In genomic region chr5:176660860-176661641, GRCh38 we compare ENCODE assay signal across 8 cellular contexts. TPM values are rescaled to one million over a fixed set of nuclear protein-coding genes. Genes with fewer than 3 reads are reported as not detected.
A peak's percentile ranks its signal among the peaks of the same experiment; 100 is the strongest.
DNase-seq lines count a peak whose midpoint lies in the region; ATAC-seq and TF ChIP-seq lines count a peak whose summit lies in the region.

No MANE protein-coding gene starts in this region.

- no peaks in the 10 kb centered on the region for H3K9me3 Mint-ChIP-seq in T-helper 2 cell treated with Interferon-gamma antibody and Interleukin-4, amounts not matched to agents 5 μg/mL and 100 μg/mL, for 36 hours

- TF ChIP-seq EP300 in sigmoid colon (IDR thresholded peaks at IDR 0.05): no peak

- no peak for TF ChIP-seq POLR2A in sigmoid colon (IDR thresholded peaks at IDR 0.05)

- H3K9me3 ChIP-seq in right cardiac atrium (ENCODE audit: control insufficient read depth, low read length): no peaks in the 10 kb centered on the region
- no peaks in the 10 kb centered on the region for H3K9me3 ChIP-seq in sigmoid colon

- no peak overlapping the region for H3K27ac ChIP-seq in right cardiac atrium (ENCODE audit: low read length)
- H3K27ac ChIP-seq in sigmoid colon: no peak overlapping the region

- intact Hi-C loops in right cardiac atrium (cut with DNase I) (loop anchor here in 3 of 4 donors (5.0 to 10.0 kb wide), 3 partner anchors 151 to 296 kb away; partner anchors contain the start of gene UNC5A (in 1 of the 3)), sigmoid colon (cut with DNase I) (loop anchor here (5.0 kb wide), 1 partner anchor 451 kb away; no protein-coding TSS in a partner anchor)

- H3K4me3 ChIP-seq in right cardiac atrium (ENCODE audit: low read length): no peak overlapping the region
- H3K4me3 ChIP-seq in sigmoid colon: no peak overlapping the region

- peaks cover 23% of the 10 kb centered on the region for H3K4me1 Mint-ChIP-seq in T-helper 2 cell treated with Interferon-gamma antibody and Interleukin-4, amounts not matched to agents 5 μg/mL and 100 μg/mL, for 36 hours (ENCODE audit: low read depth)

- no peaks in the 10 kb centered on the region for H3K4me1 ChIP-seq in right cardiac atrium (ENCODE audit: control insufficient read depth, insufficient read depth, low read length)
- peaks cover 0 to 17% (median 6%) of the 10 kb centered on the region in 4 donors for H3K4me1 ChIP-seq in sigmoid colon

- no peaks in the 10 kb centered on the region for H3K27me3 ChIP-seq in right cardiac atrium (ENCODE audit: control insufficient read depth, insufficient read depth)
- peaks cover 0 to 33% (median 16%) of the 10 kb centered on the region in 3 donors for H3K27me3 ChIP-seq in sigmoid colon

- WGBS in right cardiac atrium: 52% methylated on average over 33 of the region's 33 CpGs
- WGBS in sigmoid colon, 2 donors: 49 to 57% methylated on average over 33 of the region's 33 CpGs

- ATAC-seq in right cardiac atrium: peak; percentile 76 to 78
- no peak for ATAC-seq in GM19328 (IDR thresholded peaks at IDR 0.05; ENCODE audit: unreplicated experiment)

- peak; percentile 86 for DNase-seq in Daoy (ENCODE audit: low read depth)
- DNase-seq in H4 (ENCODE audit: low spot score): peak; percentile 83
- peak; percentile 55 for DNase-seq in NCI-H1092 (lab: John Stamatoyannopoulos, UW)
- peak; percentile 74 for DNase-seq in T-helper 2 cell treated with Interferon-gamma antibody and Interleukin-4, amounts not matched to agents 5 μg/mL and 100 μg/mL, for 36 hours (ENCODE audit: low spot score)
- DNase-seq in amniotic stem cell (lab: John Stamatoyannopoulos, UW): peak; percentile 21
- DNase-seq in right cardiac atrium: peak; percentile 79 to 88 (median 86)
- peak; percentile 83 for DNase-seq in sigmoid colon

- peaks cover 5% of the 10 kb centered on the region for H3K36me3 Mint-ChIP-seq in T-helper 2 cell treated with Interferon-gamma antibody and Interleukin-4, amounts not matched to agents 5 μg/mL and 100 μg/mL, for 36 hours (ENCODE audit: low read depth)

- TF ChIP-seq CTCF in sigmoid colon (IDR thresholded peaks at IDR 0.05): peak; percentile 50 to 98 (median 80)

- no peak overlapping the region for H3K27ac Mint-ChIP-seq in T-helper 2 cell treated with Interferon-gamma antibody and Interleukin-4, amounts not matched to agents 5 μg/mL and 100 μg/mL, for 36 hours

- peaks cover 2% of the 10 kb centered on the region for H3K27me3 Mint-ChIP-seq in T-helper 2 cell treated with Interferon-gamma antibody and Interleukin-4, amounts not matched to agents 5 μg/mL and 100 μg/mL, for 36 hours (ENCODE audit: low read depth)

- H3K36me3 ChIP-seq in sigmoid colon: peaks cover 0 to 17% (median 0%) of the 10 kb centered on the region in 4 donors

- H3K4me3 Mint-ChIP-seq in T-helper 2 cell treated with Interferon-gamma antibody and Interleukin-4, amounts not matched to agents 5 μg/mL and 100 μg/mL, for 36 hours: no peak overlapping the region

RNA-seq across cellular contexts. Expression of gene TSPAN17, which starts 13.8 kb away (rescaled TPM):
- total RNA-seq in Daoy (2014; rRNA removed; shearing (Covaris generic)): 17.0 and 20.2 TPM in 2 replicates
- 48.0 and 49.6 TPM in 2 replicates for total RNA-seq in H4 (2014; rRNA removed; shearing (Covaris generic))
- 10 to 100 TPM; 16.1 to 23.7 (median 18.8) TPM for total RNA-seq in right cardiac atrium
- 15.8 TPM for polyA plus RNA-seq in right cardiac atrium
- 10 to 100 TPM in 2 of 4 donors, 1 to 10 TPM in 2; 7.4 to 22.4 (median 9.7) TPM for total RNA-seq in sigmoid colon
- polyA plus RNA-seq in sigmoid colon: 10 to 100 TPM; 21.7 to 37.7 (median 25.2) TPM

RNA-seq across cellular contexts. Expression of gene EIF4E1B, which starts 30.6 kb away (rescaled TPM):
- not detected in 2 replicates for total RNA-seq in Daoy (2014; rRNA removed; shearing (Covaris generic))
- total RNA-seq in H4 (2014; rRNA removed; shearing (Covaris generic)): not detected in 2 replicates
- total RNA-seq in right cardiac atrium (not detected), sigmoid colon (under 1 TPM in 1 of 4 donors, not detected in 3; 0.36 TPM)
- polyA plus RNA-seq in right cardiac atrium (not detected), sigmoid colon (not detected)

RNA-seq across cellular contexts. Expression of gene SNCB, which starts 30.7 kb away (rescaled TPM):
- total RNA-seq in Daoy (2014; rRNA removed; shearing (Covaris generic)): 0.11 TPM in 1 of 2 replicates, not detected in the other
- 0.48 TPM in 1 of 2 replicates, not detected in the other for total RNA-seq in H4 (2014; rRNA removed; shearing (Covaris generic))
- total RNA-seq in right cardiac atrium (1 to 10 TPM in 1 of 4 donors, under 1 TPM in 2, not detected in 1; 0.74 to 3.2 (median 0.88) TPM), sigmoid colon (1 to 10 TPM in 1 of 4 donors, not detected in 3; 2.2 TPM)
- polyA plus RNA-seq in right cardiac atrium (2.3 TPM), sigmoid colon (under 1 TPM in 1 of 3 donors, not detected in 2; 0.23 TPM)

RNA-seq across cellular contexts. Expression of gene GPRIN1, which starts 51.1 kb away (rescaled TPM):
- total RNA-seq in Daoy (2014; rRNA removed; shearing (Covaris generic)): 12.3 and 13.6 TPM in 2 replicates
- total RNA-seq in H4 (2014; rRNA removed; shearing (Covaris generic)): 11.7 and 14.0 TPM in 2 replicates
- total RNA-seq in right cardiac atrium (under 1 TPM; 0.34 to 0.62 (median 0.46) TPM), sigmoid colon (1 to 10 TPM in 2 of 4 donors, under 1 TPM in 2; 0.33 to 1.6 (median 0.81) TPM)
- polyA plus RNA-seq in right cardiac atrium (0.23 TPM), sigmoid colon (1 to 10 TPM in 1 of 3 donors, under 1 TPM in 2; 0.60 to 1.4 (median 0.69) TPM)

Comparison
In these comparisons a context has a peak if more than half of its experiments do, and no peak if none do; other contexts are left out.
1. DNase-seq: peak in every context shown above with its lines; median percentile 86 in Daoy; 86 in right cardiac atrium; 83 in H4; 83 in sigmoid colon; 74 in T-helper 2 cell treated with Interferon-gamma antibody and Interleukin-4, amounts not matched to agents 5 μg/mL and 100 μg/mL, for 36 hours; 55 in NCI-H1092; 21 in amniotic stem cell.